In the genomic region with DNA sequence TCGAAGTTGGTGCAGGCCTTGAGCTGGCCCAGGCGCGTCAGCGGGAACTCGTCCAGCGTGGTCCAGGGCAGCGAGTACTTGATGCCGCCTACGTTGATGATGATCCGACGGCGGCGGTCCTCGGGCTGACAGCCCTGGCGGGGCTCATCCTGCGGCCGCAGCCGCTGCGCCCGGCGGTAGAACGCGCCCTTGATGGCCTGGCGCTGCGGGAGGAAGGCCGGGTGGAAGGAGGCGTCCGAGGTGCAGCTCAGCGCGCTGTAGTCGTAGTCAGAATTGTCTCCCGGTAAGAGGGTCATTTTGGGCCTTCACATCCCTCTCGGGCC, we compare ENCODE assay signal across 8 cellular contexts. TPM values are rescaled to one million over a fixed set of nuclear protein-coding genes. Genes with fewer than 3 reads are reported as not detected.
"Had no signal": no experiment of that assay in that cellular context is flagged by ENCODE, and none has a peak within 500 bp of the region (broad histone marks: within the 10 kb centered on the region; RNA-seq: fewer than 3 reads in every experiment).

No MANE protein-coding gene starts in this region.

- H3K4me3 ChIP-seq: GM12878 had no signal

- FAIRE-seq: G401.6, GM12878, GM12891, GM12892, GM18507, GM19239 had no signal

- DNase-seq: GDM1, GF-D8 had no signal

RNA-seq across cellular contexts. Expression of a gene that starts 12.9 kb away (rescaled TPM):
- polyA plus RNA-seq: GM12878 had no signal
